ENCODE assay signal across 8 cellular contexts in genomic region chr7:105210721-105211205, GRCh38.
A peak's percentile ranks its signal among the peaks of the same experiment; 100 is the strongest.
DNase-seq lines count a peak whose midpoint lies in the region; ATAC-seq and TF ChIP-seq lines count a peak whose summit lies in the region.

No MANE protein-coding gene starts in this region.

- H3F3A ChIP-seq in neural progenitor cell (ENCODE audit: low read depth): peaks cover 15% of the 10 kb centered on the region

- ATAC-seq in GM19372 (IDR thresholded peaks at IDR 0.05; ENCODE audit: low read depth, unreplicated experiment) (peak; percentile 85), HG03378 (IDR thresholded peaks at IDR 0.05; ENCODE audit: unreplicated experiment) (peak; percentile 80)
- peak; percentile 50 for ATAC-seq in central memory CD8-positive, alpha-beta T cell (replicated peaks; ENCODE audit: extremely low read depth, poor library complexity, severe bottlenecking)

- H3K9ac ChIP-seq in BLaER1 treated with 17β-estradiol and CSF1 and Interleukin-3, amounts not matched to agents 10 nM and 100 nM: no peak overlapping the region
- H3K9ac ChIP-seq in neural progenitor cell: no peak overlapping the region

- peaks cover 83% of the 10 kb centered on the region for H3K79me2 ChIP-seq in neural progenitor cell (ENCODE audit: low read depth)

- peak overlapping the region in 7 of 11 experiments; percentile 0 to 54 (median 18); a peak in 9 of 22 replicates for H3K4me2 ChIP-seq in BLaER1 treated with 17β-estradiol and CSF1 and Interleukin-3, amounts not matched to agents 10 nM and 100 nM
- H3K4me2 ChIP-seq in neural progenitor cell: peak overlapping the region; percentile 43

- peaks cover 0 to 87% (median 45%) of the 10 kb centered on the region in 11 experiments; a peak in 18 of 22 replicates for H4K20me1 ChIP-seq in BLaER1 treated with 17β-estradiol and CSF1 and Interleukin-3, amounts not matched to agents 10 nM and 100 nM
- peaks cover 51% of the 10 kb centered on the region for H4K20me1 ChIP-seq in neural progenitor cell (ENCODE audit: low read depth)

- H3K4me3 Mint-ChIP-seq in central memory CD8-positive, alpha-beta T cell: no peak overlapping the region
- H3K4me3 Mint-ChIP-seq in neural progenitor cell: peak overlapping the region; percentile 7

- H3K36me3 ChIP-seq in BLaER1 treated with 17β-estradiol and CSF1 and Interleukin-3, amounts not matched to agents 10 nM and 100 nM: no peaks in the 10 kb centered on the region
- H3K36me3 ChIP-seq in neural progenitor cell: no peaks in the 10 kb centered on the region

- H3K27me3 Mint-ChIP-seq in central memory CD8-positive, alpha-beta T cell: no peaks in the 10 kb centered on the region
- no peaks in the 10 kb centered on the region for H3K27me3 Mint-ChIP-seq in neural progenitor cell (ENCODE audit: insufficient read depth, low read depth)

- H3K27ac ChIP-seq in BLaER1 treated with 17β-estradiol and CSF1 and Interleukin-3, amounts not matched to agents 10 nM and 100 nM: no peak overlapping the region
- no peak overlapping the region for H3K27ac ChIP-seq in neural progenitor cell

- H3K4me1 Mint-ChIP-seq in central memory CD8-positive, alpha-beta T cell: peaks cover 90% of the 10 kb centered on the region
- H3K4me1 Mint-ChIP-seq in neural progenitor cell: peaks cover 30% of the 10 kb centered on the region

- H3K4me1 ChIP-seq in BLaER1 treated with 17β-estradiol and CSF1 and Interleukin-3, amounts not matched to agents 10 nM and 100 nM: peaks cover 14 to 46% (median 30%) of the 10 kb centered on the region in 10 experiments
- peaks cover 14% of the 10 kb centered on the region for H3K4me1 ChIP-seq in neural progenitor cell

- TF ChIP-seq CTCF in neural progenitor cell (IDR thresholded peaks at IDR 0.05): no peak

- no peak overlapping the region for H3K27ac Mint-ChIP-seq in central memory CD8-positive, alpha-beta T cell (ENCODE audit: low read depth)
- H3K27ac Mint-ChIP-seq in neural progenitor cell: peak overlapping the region; percentile 34

- H2AFZ ChIP-seq in neural progenitor cell (replicated peaks): no peak overlapping the region

- H3K9me3 ChIP-seq in BLaER1 treated with 17β-estradiol and CSF1 and Interleukin-3, amounts not matched to agents 10 nM and 100 nM (replicated peaks in 1 of 11): peaks cover 0 to 8% (median 0%) of the 10 kb centered on the region in 11 experiments; a peak in 4 of 22 replicates
- no peaks in the 10 kb centered on the region for H3K9me3 ChIP-seq in neural progenitor cell (ENCODE audit: low read depth)

- H3K4me3 ChIP-seq in BLaER1 treated with 17β-estradiol and CSF1 and Interleukin-3, amounts not matched to agents 10 nM and 100 nM: no peak overlapping the region
- H3K4me3 ChIP-seq in neural progenitor cell: no peak overlapping the region

- no peaks in the 10 kb centered on the region for H3K27me3 ChIP-seq in BLaER1 treated with 17β-estradiol and CSF1 and Interleukin-3, amounts not matched to agents 10 nM and 100 nM
- no peaks in the 10 kb centered on the region for H3K27me3 ChIP-seq in neural progenitor cell

- H3K36me3 Mint-ChIP-seq in central memory CD8-positive, alpha-beta T cell (ENCODE audit: insufficient read depth): peaks cover 2% of the 10 kb centered on the region
- peaks cover 21% of the 10 kb centered on the region for H3K36me3 Mint-ChIP-seq in neural progenitor cell

- DNase-seq in central memory CD8-positive, alpha-beta T cell (ENCODE audit: low spot score in 2 of 2): no peak
- DNase-seq in neural progenitor cell (ENCODE audit: low spot score) (peak; percentile 56), NCI-H1436 treated with DMSO at 0.1 percent for 48 hours (lab: John Stamatoyannopoulos, UW) (no peak), NCI-H2171 (lab: John Stamatoyannopoulos, UW) (no peak)
- no peak for DNase-seq in effector CD4-positive, alpha-beta T cell

- no peaks in the 10 kb centered on the region for H3K9me3 Mint-ChIP-seq in central memory CD8-positive, alpha-beta T cell
- H3K9me3 Mint-ChIP-seq in neural progenitor cell: peaks cover 10% of the 10 kb centered on the region
